14 cellular contexts compared by ENCODE assay signal in the genomic region with DNA sequence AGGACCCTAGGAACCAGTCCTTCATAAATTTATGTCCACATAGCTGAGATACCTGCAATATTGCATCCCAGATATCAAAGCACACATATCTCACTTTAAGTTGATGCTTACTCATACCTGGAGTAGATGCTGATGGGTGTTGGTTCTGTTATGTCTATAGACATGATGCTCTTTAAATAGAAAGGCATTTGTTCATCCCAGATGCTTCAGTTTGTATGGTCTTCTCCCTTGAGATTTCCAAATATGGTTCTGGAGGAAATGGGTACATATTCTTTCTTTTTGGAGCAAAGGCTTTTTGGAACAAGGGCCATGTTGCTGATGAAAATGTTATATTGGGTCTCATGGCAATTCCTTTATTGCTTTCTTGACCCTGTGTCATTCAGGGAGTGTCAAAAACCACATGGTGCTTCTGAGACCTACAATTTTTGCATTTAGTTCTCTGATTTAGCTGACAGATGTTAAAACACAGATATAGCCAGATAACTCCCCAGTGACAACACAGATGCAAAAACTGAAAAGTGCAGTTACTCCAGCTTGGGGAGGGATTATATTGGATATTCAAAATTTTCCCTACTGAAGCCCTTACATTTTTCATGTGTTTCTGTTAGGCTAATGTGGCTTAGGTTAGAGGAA.
DNase-seq lines count a peak whose midpoint lies in the region; ATAC-seq and TF ChIP-seq lines count a peak whose summit lies in the region.
"Had no signal": no experiment of that assay in that cellular context is flagged by ENCODE, and none has a peak within 500 bp of the region (broad histone marks: within the 10 kb centered on the region; RNA-seq: fewer than 3 reads in every experiment).

No MANE protein-coding gene starts in this region.

- H2AFZ ChIP-seq in Karpas-422 (ENCODE audit: low read length): no peak overlapping the region

- TF ChIP-seq CTCF in GM12865 (IDR thresholded peaks at IDR 0.05; ENCODE audit: insufficient read depth, low read depth, low read length, missing control alignments) (no peak), uterus (IDR thresholded peaks at IDR 0.05) (no peak)

- H3K79me2 ChIP-seq in Karpas-422 (ENCODE audit: low read length): no peaks in the 10 kb centered on the region

- H3K27me3 ChIP-seq in Karpas-422 (ENCODE audit: low read length) (no peaks in the 10 kb centered on the region), uterus (no peaks in the 10 kb centered on the region)
- H3K27me3 ChIP-seq: tibial artery had no signal

- DNase-seq in GM12865 (ENCODE audit: low read depth) (peak; percentile 30), Karpas-422 (peak; percentile 81), Right ventricle myocardium superior (no peak), uterus (no peak), G401 (ENCODE audit: low spot score) (no peak), NAMALWA (ENCODE audit: low spot score) (no peak)
- DNase-seq: activated CD8-positive, alpha-beta memory T cell treated with anti-CD3 and anti-CD28 coated beads for 24 hours; mesenchymal stem cell; NCI-H2029 treated with DMSO at 0.1 percent for 48 hours; OCI-M1; tibial artery had no signal

- TF ChIP-seq POLR2A in uterus (IDR thresholded peaks at IDR 0.05): no peak

- peak overlapping the region; percentile 96 for H3K27ac ChIP-seq in Karpas-422 (ENCODE audit: low read length)
- no peak overlapping the region for H3K27ac ChIP-seq in uterus
- H3K27ac ChIP-seq: tibial artery had no signal

- peak overlapping the region; percentile 66 for H3K4me2 ChIP-seq in Karpas-422 (ENCODE audit: low read depth, low read length, poor library complexity, severe bottlenecking)

- in situ Hi-C loops in G401 (cut with HindIII; ENCODE audit: low sequenced_read_pairs): no loop called here

- H3K36me3 ChIP-seq in Karpas-422 (ENCODE audit: insufficient read depth, low read length): no peaks in the 10 kb centered on the region
- H3K36me3 ChIP-seq in uterus: no peaks in the 10 kb centered on the region
- H3K36me3 ChIP-seq: tibial artery had no signal

- H3K4me3 ChIP-seq in GM12865 (ENCODE audit: low read depth, low read length): no peak overlapping the region
- H3K4me3 ChIP-seq in Karpas-422 (ENCODE audit: low read length): peak overlapping the region; percentile 48
- no peak overlapping the region for H3K4me3 ChIP-seq in uterus
- H3K4me3 ChIP-seq: tibial artery had no signal

- H4K20me1 ChIP-seq in Karpas-422 (ENCODE audit: insufficient read depth, low read depth, low read length): no peaks in the 10 kb centered on the region

- H3K9ac ChIP-seq in Karpas-422 (ENCODE audit: low read length): peak overlapping the region; percentile 63

- ATAC-seq in GM18873 (IDR thresholded peaks at IDR 0.05; ENCODE audit: low FRiP score, unreplicated experiment) (peak; percentile 47), HG02763 (IDR thresholded peaks at IDR 0.05; ENCODE audit: unreplicated experiment) (peak; percentile 43), Right ventricle myocardium superior (ENCODE audit: poor library complexity) (no peak)
- ATAC-seq: HepG2 had no signal

- no peaks in the 10 kb centered on the region for H3K9me2 ChIP-seq in Karpas-422 (replicated peaks; ENCODE audit: insufficient read depth, low read length)

- no peaks in the 10 kb centered on the region for H3K9me3 ChIP-seq in Karpas-422 (ENCODE audit: low read length)
- no peaks in the 10 kb centered on the region for H3K9me3 ChIP-seq in uterus
- H3K9me3 ChIP-seq: tibial artery had no signal

- H3K4me1 ChIP-seq in Karpas-422 (ENCODE audit: low read length): peaks cover 71% of the 10 kb centered on the region
- H3K4me1 ChIP-seq in uterus: peaks cover 0 to 8% of the 10 kb centered on the region in 2 donors

- intact Hi-C loops in Right ventricle myocardium superior (cut with DNase I) (no loop called here), uterus (cut with DNase I; ENCODE audit: low total_unique reads) (no loop called here)

Comparison
In these comparisons a context has a peak if more than half of its experiments do, and no peak if none do; other contexts are left out.
1. DNase-seq: peak in GM12865 (single experiment) and Karpas-422 (single experiment); none in Right ventricle myocardium superior (single experiment), uterus (0 of 2), G401 (single experiment) and NAMALWA (single experiment).